3 cellular contexts compared by ENCODE assay signal in the genomic region with DNA sequence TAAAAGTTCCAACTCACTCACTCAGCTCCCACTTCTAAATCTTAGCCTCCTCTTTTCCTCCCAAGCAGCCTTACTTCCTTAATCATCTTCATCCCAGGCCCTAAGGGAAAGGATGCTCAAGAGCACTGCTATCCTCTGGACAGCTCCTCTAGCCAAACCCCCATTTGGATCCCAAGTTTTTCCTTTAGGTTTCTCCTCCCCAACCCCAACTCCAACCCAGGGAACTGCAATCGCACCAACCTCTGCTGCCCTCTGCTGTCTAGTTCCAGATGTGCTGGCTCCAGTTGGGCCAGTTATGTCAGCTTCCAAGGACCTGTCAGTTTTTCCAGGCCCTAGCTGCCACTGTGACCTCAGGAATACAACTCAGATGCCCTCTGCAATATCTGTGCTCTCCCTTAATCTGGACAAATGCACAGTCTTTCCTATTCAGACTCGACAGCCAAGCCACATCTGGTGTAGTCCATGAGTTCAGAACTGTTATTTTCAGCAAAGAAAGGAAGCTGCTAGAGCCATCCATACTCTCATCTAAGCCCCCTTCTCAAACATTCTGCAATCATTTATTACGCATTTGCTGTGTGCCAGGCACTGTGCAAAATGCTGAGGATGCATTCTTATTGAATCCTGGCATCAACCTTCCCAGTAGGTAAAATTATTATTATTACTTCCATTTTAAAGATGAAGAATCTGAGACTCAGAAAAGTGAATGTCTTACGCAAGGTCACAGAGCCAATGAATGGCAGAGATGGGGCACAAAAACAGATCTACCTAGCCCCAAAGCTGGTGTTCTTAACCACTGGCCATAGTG.
A peak's percentile ranks its signal among the peaks of the same experiment; 100 is the strongest.
TF ChIP-seq lines count a peak whose summit lies in the region.

No MANE protein-coding gene starts in this region.

TF ChIP-seq in HEK293T, 16 proteins besides CTCF, POLR2A, EP300 and RAD21:
- TF ChIP-seq SP1 (IDR thresholded peaks at IDR 0.05) (no peak), NFRKB (IDR thresholded peaks at IDR 0.05) (no peak), TARDBP (IDR thresholded peaks at IDR 0.05) (no peak), FOXM1 (IDR thresholded peaks at IDR 0.05; ENCODE audit: borderline replicate concordance) (no peak), SUZ12 (IDR thresholded peaks at IDR 0.05) (no peak), L3MBTL2 (conservative IDR thresholded peaks at IDR 0.05) (no peak), FOXK2 (IDR thresholded peaks at IDR 0.05) (no peak), CTBP1 (IDR thresholded peaks at IDR 0.05; ENCODE audit: borderline replicate concordance) (no peak)

TF ChIP-seq in PFSK-1, 5 proteins besides CTCF, POLR2A, EP300 and RAD21:
- TF ChIP-seq, protein P1, sequence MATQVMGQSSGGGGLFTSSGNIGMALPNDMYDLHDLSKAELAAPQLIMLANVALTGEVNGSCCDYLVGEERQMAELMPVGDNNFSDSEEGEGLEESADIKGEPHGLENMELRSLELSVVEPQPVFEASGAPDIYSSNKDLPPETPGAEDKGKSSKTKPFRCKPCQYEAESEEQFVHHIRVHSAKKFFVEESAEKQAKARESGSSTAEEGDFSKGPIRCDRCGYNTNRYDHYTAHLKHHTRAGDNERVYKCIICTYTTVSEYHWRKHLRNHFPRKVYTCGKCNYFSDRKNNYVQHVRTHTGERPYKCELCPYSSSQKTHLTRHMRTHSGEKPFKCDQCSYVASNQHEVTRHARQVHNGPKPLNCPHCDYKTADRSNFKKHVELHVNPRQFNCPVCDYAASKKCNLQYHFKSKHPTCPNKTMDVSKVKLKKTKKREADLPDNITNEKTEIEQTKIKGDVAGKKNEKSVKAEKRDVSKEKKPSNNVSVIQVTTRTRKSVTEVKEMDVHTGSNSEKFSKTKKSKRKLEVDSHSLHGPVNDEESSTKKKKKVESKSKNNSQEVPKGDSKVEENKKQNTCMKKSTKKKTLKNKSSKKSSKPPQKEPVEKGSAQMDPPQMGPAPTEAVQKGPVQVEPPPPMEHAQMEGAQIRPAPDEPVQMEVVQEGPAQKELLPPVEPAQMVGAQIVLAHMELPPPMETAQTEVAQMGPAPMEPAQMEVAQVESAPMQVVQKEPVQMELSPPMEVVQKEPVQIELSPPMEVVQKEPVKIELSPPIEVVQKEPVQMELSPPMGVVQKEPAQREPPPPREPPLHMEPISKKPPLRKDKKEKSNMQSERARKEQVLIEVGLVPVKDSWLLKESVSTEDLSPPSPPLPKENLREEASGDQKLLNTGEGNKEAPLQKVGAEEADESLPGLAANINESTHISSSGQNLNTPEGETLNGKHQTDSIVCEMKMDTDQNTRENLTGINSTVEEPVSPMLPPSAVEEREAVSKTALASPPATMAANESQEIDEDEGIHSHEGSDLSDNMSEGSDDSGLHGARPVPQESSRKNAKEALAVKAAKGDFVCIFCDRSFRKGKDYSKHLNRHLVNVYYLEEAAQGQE (IDR thresholded peaks at IDR 0.05; ENCODE audit: insufficient read depth in 1 of 2, low read depth in 2 of 2, low read length in 2 of 2), result peak; percentile 64 to 90
- TF ChIP-seq FOXP2 (optimal IDR thresholded peaks at IDR 0.05; ENCODE audit: borderline replicate concordance, extremely low read depth, extremely low read length, insufficient read depth) (no peak), SIN3A (IDR thresholded peaks at IDR 0.05; ENCODE audit: borderline replicate concordance, insufficient read depth, low read length) (no peak)

TF ChIP-seq in K562, 482 proteins besides CTCF, POLR2A, EP300 and RAD21:
- TF ChIP-seq, protein P2, sequence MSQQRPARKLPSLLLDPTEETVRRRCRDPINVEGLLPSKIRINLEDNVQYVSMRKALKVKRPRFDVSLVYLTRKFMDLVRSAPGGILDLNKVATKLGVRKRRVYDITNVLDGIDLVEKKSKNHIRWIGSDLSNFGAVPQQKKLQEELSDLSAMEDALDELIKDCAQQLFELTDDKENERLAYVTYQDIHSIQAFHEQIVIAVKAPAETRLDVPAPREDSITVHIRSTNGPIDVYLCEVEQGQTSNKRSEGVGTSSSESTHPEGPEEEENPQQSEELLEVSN (IDR thresholded peaks at IDR 0.05; ENCODE audit: borderline replicate concordance in 1 of 2, extremely low read depth in 1 of 2, insufficient read depth in 1 of 2, insufficient read length in 1 of 2, low read depth in 1 of 2, low read length in 1 of 2, poor library complexity in 1 of 2, severe bottlenecking in 1 of 2), result no peak
- no peak for TF ChIP-seq SIX5 (IDR thresholded peaks at IDR 0.05; ENCODE audit: borderline replicate concordance in 1 of 2, insufficient read depth in 1 of 2, low read depth in 1 of 2, low read length in 2 of 2)
- no peak for TF ChIP-seq ZNF134 (CRISPR knock-in tag; conservative IDR thresholded peaks at IDR 0.05)
- no peak for TF ChIP-seq PTRF (tag; IDR thresholded peaks at IDR 0.05)
- TF ChIP-seq, protein P3, sequence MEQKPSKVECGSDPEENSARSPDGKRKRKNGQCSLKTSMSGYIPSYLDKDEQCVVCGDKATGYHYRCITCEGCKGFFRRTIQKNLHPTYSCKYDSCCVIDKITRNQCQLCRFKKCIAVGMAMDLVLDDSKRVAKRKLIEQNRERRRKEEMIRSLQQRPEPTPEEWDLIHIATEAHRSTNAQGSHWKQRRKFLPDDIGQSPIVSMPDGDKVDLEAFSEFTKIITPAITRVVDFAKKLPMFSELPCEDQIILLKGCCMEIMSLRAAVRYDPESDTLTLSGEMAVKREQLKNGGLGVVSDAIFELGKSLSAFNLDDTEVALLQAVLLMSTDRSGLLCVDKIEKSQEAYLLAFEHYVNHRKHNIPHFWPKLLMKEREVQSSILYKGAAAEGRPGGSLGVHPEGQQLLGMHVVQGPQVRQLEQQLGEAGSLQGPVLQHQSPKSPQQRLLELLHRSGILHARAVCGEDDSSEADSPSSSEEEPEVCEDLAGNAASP (IDR thresholded peaks at IDR 0.05), result no peak
- TF ChIP-seq PHB (CRISPR knock-in tag; IDR thresholded peaks at IDR 0.05), result no peak
- TF ChIP-seq HDAC1 (IDR thresholded peaks at IDR 0.05), result no peak
- no peak for TF ChIP-seq PHB2 (IDR thresholded peaks at IDR 0.05; ENCODE audit: low read depth)
- 0 out of 2 replicates have a peak, but pooled peaks have one; percentile 8 for TF ChIP-seq JUND (IDR thresholded peaks at IDR 0.05; ENCODE audit: borderline replicate concordance, low read depth, low read length)
- no peak for TF ChIP-seq JUND (tag; IDR thresholded peaks at IDR 0.05; ENCODE audit: borderline replicate concordance, low read depth, low read length)
- no peak for TF ChIP-seq PRDM10 (IDR thresholded peaks at IDR 0.05; ENCODE audit: partially characterized antibody)
- TF ChIP-seq EHMT2 (IDR thresholded peaks at IDR 0.05), result peak; percentile 52; the same call in 1 of the 2 replicates
- TF ChIP-seq KAT8 (IDR thresholded peaks at IDR 0.05; ENCODE audit: low read depth), result no peak
- TF ChIP-seq DEAF1 (CRISPR knock-in tag; IDR thresholded peaks at IDR 0.05), result peak; percentile 55; the same call in 1 of the 2 replicates
- peak; percentile 64; the same call in 1 of the 2 replicates for TF ChIP-seq CC2D1A (IDR thresholded peaks at IDR 0.05)
- no peak for TF ChIP-seq ZNF253 (CRISPR knock-in tag; conservative IDR thresholded peaks at IDR 0.05)
- TF ChIP-seq, protein P4, sequence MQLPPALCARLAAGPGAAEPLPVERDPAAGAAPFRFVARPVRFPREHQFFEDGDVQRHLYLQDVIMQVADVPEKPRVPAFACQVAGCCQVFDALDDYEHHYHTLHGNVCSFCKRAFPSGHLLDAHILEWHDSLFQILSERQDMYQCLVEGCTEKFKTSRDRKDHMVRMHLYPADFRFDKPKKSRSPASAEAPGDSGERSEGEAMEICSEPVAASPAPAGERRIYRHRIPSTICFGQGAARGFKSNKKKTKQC (CRISPR knock-in tag; IDR thresholded peaks at IDR 0.05), result no peak
- TF ChIP-seq MEF2A (IDR thresholded peaks at IDR 0.05; ENCODE audit: control insufficient read depth, low read depth, low read length), result no peak
- TF ChIP-seq SMC3 (conservative IDR thresholded peaks at IDR 0.05; ENCODE audit: insufficient read depth, low read depth, low read length), result peak; percentile 82
- TF ChIP-seq, protein P5, sequence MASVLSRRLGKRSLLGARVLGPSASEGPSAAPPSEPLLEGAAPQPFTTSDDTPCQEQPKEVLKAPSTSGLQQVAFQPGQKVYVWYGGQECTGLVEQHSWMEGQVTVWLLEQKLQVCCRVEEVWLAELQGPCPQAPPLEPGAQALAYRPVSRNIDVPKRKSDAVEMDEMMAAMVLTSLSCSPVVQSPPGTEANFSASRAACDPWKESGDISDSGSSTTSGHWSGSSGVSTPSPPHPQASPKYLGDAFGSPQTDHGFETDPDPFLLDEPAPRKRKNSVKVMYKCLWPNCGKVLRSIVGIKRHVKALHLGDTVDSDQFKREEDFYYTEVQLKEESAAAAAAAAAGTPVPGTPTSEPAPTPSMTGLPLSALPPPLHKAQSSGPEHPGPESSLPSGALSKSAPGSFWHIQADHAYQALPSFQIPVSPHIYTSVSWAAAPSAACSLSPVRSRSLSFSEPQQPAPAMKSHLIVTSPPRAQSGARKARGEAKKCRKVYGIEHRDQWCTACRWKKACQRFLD (CRISPR knock-in tag; IDR thresholded peaks at IDR 0.05), result no peak
- TF ChIP-seq ARID2 (IDR thresholded peaks at IDR 0.05), result peak; percentile 57; the same call in 1 of the 2 replicates
- TF ChIP-seq DPF2 (IDR thresholded peaks at IDR 0.05), result no peak
- TF ChIP-seq NR2C2 (CRISPR knock-in tag; IDR thresholded peaks at IDR 0.05), result no peak
- TF ChIP-seq NR2C2 (tag; IDR thresholded peaks at IDR 0.05), result no peak
- peak; percentile 28; the same call in 1 of the 2 replicates for TF ChIP-seq C11orf30 (IDR thresholded peaks at IDR 0.05; ENCODE audit: low read depth)
- TF ChIP-seq SRSF1 (IDR thresholded peaks at IDR 0.05; ENCODE audit: low read depth, low read length), result no peak
- TF ChIP-seq, protein P6, sequence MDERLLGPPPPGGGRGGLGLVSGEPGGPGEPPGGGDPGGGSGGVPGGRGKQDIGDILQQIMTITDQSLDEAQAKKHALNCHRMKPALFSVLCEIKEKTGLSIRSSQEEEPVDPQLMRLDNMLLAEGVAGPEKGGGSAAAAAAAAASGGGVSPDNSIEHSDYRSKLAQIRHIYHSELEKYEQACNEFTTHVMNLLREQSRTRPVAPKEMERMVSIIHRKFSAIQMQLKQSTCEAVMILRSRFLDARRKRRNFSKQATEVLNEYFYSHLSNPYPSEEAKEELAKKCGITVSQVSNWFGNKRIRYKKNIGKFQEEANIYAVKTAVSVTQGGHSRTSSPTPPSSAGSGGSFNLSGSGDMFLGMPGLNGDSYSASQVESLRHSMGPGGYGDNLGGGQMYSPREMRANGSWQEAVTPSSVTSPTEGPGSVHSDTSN (CRISPR knock-in tag; IDR thresholded peaks at IDR 0.05; ENCODE audit: low read depth), result no peak
- TF ChIP-seq, protein P6 (tag; conservative IDR thresholded peaks at IDR 0.05; ENCODE audit: low read depth), result no peak
- no peak for TF ChIP-seq FOXJ2 (tag; IDR thresholded peaks at IDR 0.05)
- TF ChIP-seq, protein P7, sequence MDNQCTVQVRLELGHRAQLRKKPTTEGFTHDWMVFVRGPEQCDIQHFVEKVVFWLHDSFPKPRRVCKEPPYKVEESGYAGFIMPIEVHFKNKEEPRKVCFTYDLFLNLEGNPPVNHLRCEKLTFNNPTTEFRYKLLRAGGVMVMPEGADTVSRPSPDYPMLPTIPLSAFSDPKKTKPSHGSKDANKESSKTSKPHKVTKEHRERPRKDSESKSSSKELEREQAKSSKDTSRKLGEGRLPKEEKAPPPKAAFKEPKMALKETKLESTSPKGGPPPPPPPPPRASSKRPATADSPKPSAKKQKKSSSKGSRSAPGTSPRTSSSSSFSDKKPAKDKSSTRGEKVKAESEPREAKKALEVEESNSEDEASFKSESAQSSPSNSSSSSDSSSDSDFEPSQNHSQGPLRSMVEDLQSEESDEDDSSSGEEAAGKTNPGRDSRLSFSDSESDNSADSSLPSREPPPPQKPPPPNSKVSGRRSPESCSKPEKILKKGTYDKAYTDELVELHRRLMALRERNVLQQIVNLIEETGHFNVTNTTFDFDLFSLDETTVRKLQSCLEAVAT (IDR thresholded peaks at IDR 0.05), result no peak
